ENCODE assay signal across 1 cellular context in genomic region chr12:6775775-6776174, GRCh38.
TF ChIP-seq lines count a peak whose summit lies in the region.

No MANE protein-coding gene starts in this region.

TF ChIP-seq in HepG2, 621 proteins besides CTCF, POLR2A, EP300 and RAD21 (continued from another document and continues in another):
- TF ChIP-seq TFE3 (CRISPR knock-in tag; IDR thresholded peaks at IDR 0.05) (0 out of 2 replicates have a peak, but pooled peaks have one; percentile 63), TEF (CRISPR knock-in tag; IDR thresholded peaks at IDR 0.05) (no peak), TERF1 (CRISPR knock-in tag; IDR thresholded peaks at IDR 0.05) (no peak), FUBP1 (CRISPR knock-in tag; IDR thresholded peaks at IDR 0.05; ENCODE audit: borderline replicate concordance) (no peak), XBP1 (CRISPR knock-in tag; IDR thresholded peaks at IDR 0.05) (no peak), KMT2A (CRISPR knock-in tag; IDR thresholded peaks at IDR 0.05) (no peak), ZNF580 (CRISPR knock-in tag; IDR thresholded peaks at IDR 0.05; ENCODE audit: borderline replicate concordance, low read depth) (no peak), MIER3 (CRISPR knock-in tag; IDR thresholded peaks at IDR 0.05; ENCODE audit: borderline replicate concordance) (peak; percentile 57; the same call in 1 of the 2 replicates), SALL2 (CRISPR knock-in tag; IDR thresholded peaks at IDR 0.05) (no peak), HOXA9 (CRISPR knock-in tag; IDR thresholded peaks at IDR 0.05; ENCODE audit: borderline replicate concordance) (no peak), ZNF597 (CRISPR knock-in tag; IDR thresholded peaks at IDR 0.05) (no peak), STAT6 (CRISPR knock-in tag; IDR thresholded peaks at IDR 0.05; ENCODE audit: borderline replicate concordance) (no peak), ZBTB49 (CRISPR knock-in tag; IDR thresholded peaks at IDR 0.05; ENCODE audit: borderline replicate concordance) (no peak), ZNF207 (IDR thresholded peaks at IDR 0.05; ENCODE audit: borderline replicate concordance) (no peak), HMG20A (CRISPR knock-in tag; IDR thresholded peaks at IDR 0.05; ENCODE audit: borderline replicate concordance) (peak; percentile 90), ZFP91 (CRISPR knock-in tag; IDR thresholded peaks at IDR 0.05; ENCODE audit: borderline replicate concordance) (no peak), NFKBIZ (CRISPR knock-in tag; IDR thresholded peaks at IDR 0.05) (0 out of 2 replicates have a peak, but pooled peaks have one; percentile 43), ZBTB10 (CRISPR knock-in tag; IDR thresholded peaks at IDR 0.05; ENCODE audit: borderline replicate concordance) (peak; percentile 67; the same call in 1 of the 2 replicates), ZNF629 (CRISPR knock-in tag; conservative IDR thresholded peaks at IDR 0.05) (no peak), ZNF558 (CRISPR knock-in tag; IDR thresholded peaks at IDR 0.05; ENCODE audit: borderline replicate concordance) (no peak), GZF1 (CRISPR knock-in tag; IDR thresholded peaks at IDR 0.05) (no peak), ZSCAN25 (CRISPR knock-in tag; IDR thresholded peaks at IDR 0.05) (no peak), ZNF570 (CRISPR knock-in tag; IDR thresholded peaks at IDR 0.05; ENCODE audit: borderline replicate concordance) (no peak), ZNF280B (CRISPR knock-in tag; IDR thresholded peaks at IDR 0.05; ENCODE audit: borderline replicate concordance) (no peak), ATF6 (CRISPR knock-in tag; conservative IDR thresholded peaks at IDR 0.05) (0 out of 2 replicates have a peak, but pooled peaks have one; percentile 54), ZNF562 (CRISPR knock-in tag; IDR thresholded peaks at IDR 0.05; ENCODE audit: borderline replicate concordance) (no peak), ONECUT2 (CRISPR knock-in tag; IDR thresholded peaks at IDR 0.05) (no peak), ZBTB20 (CRISPR knock-in tag; IDR thresholded peaks at IDR 0.05; ENCODE audit: borderline replicate concordance, low read depth) (no peak; the same call in 1 of the 2 replicates), AGO1 (IDR thresholded peaks at IDR 0.05; ENCODE audit: low read depth, low read length, poor library complexity, severe bottlenecking) (no peak), YY1 (IDR thresholded peaks at IDR 0.05; ENCODE audit: insufficient read depth, insufficient replicate concordance, low read depth, low read length) (no peak), ZFP41 (CRISPR knock-in tag; IDR thresholded peaks at IDR 0.05; ENCODE audit: borderline replicate concordance) (no peak), DMAP1 (CRISPR knock-in tag; IDR thresholded peaks at IDR 0.05) (no peak), FOXA1 (IDR thresholded peaks at IDR 0.05) (no peak), FOXA1 (CRISPR knock-in tag; IDR thresholded peaks at IDR 0.05) (peak; percentile 90)
